ENCODE assay signal across 1 cellular context in the genomic region with DNA sequence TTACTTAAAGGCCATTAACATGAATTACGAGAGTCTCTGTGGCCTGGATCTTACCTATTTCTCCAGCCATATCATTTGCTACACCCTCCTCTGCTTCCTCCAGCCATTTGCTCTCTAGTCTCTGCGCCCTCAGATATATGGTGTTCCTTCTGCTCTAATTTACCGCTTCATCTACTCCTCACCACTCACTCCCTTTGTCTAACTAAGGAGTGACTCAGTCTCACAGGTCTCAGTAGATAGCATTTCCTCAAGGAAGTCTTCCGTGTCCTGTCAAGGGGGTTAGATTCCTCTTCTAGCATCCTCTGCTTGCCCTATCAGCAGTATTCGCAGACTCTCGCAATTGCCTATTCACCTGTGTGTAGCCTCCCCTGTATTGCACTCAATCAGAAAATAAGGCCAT.
A peak's percentile ranks its signal among the peaks of the same experiment; 100 is the strongest.
TF ChIP-seq lines count a peak whose summit lies in the region.

No MANE protein-coding gene starts in this region.

TF ChIP-seq in K562, 482 proteins besides CTCF, POLR2A, EP300 and RAD21 (continued from another document):
- TF ChIP-seq, protein P1, sequence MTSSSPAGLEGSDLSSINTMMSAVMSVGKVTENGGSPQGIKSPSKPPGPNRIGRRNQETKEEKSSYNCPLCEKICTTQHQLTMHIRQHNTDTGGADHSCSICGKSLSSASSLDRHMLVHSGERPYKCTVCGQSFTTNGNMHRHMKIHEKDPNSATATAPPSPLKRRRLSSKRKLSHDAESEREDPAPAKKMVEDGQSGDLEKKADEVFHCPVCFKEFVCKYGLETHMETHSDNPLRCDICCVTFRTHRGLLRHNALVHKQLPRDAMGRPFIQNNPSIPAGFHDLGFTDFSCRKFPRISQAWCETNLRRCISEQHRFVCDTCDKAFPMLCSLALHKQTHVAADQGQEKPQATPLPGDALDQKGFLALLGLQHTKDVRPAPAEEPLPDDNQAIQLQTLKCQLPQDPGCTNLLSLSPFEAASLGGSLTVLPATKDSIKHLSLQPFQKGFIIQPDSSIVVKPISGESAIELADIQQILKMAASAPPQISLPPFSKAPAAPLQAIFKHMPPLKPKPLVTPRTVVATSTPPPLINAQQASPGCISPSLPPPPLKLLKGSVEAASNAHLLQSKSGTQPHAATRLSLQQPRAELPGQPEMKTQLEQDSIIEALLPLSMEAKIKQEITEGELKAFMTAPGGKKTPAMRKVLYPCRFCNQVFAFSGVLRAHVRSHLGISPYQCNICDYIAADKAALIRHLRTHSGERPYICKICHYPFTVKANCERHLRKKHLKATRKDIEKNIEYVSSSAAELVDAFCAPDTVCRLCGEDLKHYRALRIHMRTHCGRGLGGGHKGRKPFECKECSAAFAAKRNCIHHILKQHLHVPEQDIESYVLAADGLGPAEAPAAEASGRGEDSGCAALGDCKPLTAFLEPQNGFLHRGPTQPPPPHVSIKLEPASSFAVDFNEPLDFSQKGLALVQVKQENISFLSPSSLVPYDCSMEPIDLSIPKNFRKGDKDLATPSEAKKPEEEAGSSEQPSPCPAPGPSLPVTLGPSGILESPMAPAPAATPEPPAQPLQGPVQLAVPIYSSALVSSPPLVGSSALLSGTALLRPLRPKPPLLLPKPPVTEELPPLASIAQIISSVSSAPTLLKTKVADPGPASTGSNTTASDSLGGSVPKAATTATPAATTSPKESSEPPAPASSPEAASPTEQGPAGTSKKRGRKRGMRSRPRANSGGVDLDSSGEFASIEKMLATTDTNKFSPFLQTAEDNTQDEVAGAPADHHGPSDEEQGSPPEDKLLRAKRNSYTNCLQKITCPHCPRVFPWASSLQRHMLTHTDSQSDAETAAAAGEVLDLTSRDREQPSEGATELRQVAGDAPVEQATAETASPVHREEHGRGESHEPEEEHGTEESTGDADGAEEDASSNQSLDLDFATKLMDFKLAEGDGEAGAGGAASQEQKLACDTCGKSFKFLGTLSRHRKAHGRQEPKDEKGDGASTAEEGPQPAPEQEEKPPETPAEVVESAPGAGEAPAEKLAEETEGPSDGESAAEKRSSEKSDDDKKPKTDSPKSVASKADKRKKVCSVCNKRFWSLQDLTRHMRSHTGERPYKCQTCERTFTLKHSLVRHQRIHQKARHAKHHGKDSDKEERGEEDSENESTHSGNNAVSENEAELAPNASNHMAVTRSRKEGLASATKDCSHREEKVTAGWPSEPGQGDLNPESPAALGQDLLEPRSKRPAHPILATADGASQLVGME (CRISPR knock-in tag; IDR thresholded peaks at IDR 0.05), result 0 out of 2 replicates have a peak, but pooled peaks have one; percentile 51
- TF ChIP-seq ZNF263 (CRISPR knock-in tag; IDR thresholded peaks at IDR 0.05; ENCODE audit: borderline replicate concordance) (no peak), KDM2B (CRISPR knock-in tag; IDR thresholded peaks at IDR 0.05) (no peak), MAX (CRISPR knock-in tag; IDR thresholded peaks at IDR 0.05) (no peak), HNRNPH1 (optimal IDR thresholded peaks at IDR 0.05; ENCODE audit: low read depth, low read length) (no peak), PREB (CRISPR knock-in tag; IDR thresholded peaks at IDR 0.05) (no peak), KLF6 (CRISPR knock-in tag; IDR thresholded peaks at IDR 0.05; ENCODE audit: borderline replicate concordance) (peak; percentile 85), ELK3 (CRISPR knock-in tag; IDR thresholded peaks at IDR 0.05) (no peak), HNRNPK (IDR thresholded peaks at IDR 0.05; ENCODE audit: low read depth, low read length, poor library complexity, severe bottlenecking) (no peak), FOXM1 (IDR thresholded peaks at IDR 0.05; ENCODE audit: low read depth) (no peak), FOXM1 (CRISPR knock-in tag; IDR thresholded peaks at IDR 0.05; ENCODE audit: low read depth) (no peak), MNT (conservative IDR thresholded peaks at IDR 0.05) (no peak), NFATC3 (IDR thresholded peaks at IDR 0.05) (no peak), MTA3 (IDR thresholded peaks at IDR 0.05; ENCODE audit: borderline replicate concordance) (0 out of 2 replicates have a peak, but pooled peaks have one; percentile 28), RBM15 (IDR thresholded peaks at IDR 0.05; ENCODE audit: insufficient read depth, low read length) (no peak), CREB1 (IDR thresholded peaks at IDR 0.05) (no peak), CREB1 (CRISPR knock-in tag; IDR thresholded peaks at IDR 0.05) (no peak), NR2F6 (CRISPR knock-in tag; IDR thresholded peaks at IDR 0.05) (no peak), SMAD2 (IDR thresholded peaks at IDR 0.05; ENCODE audit: low read depth, low read length) (no peak), ZNF778 (CRISPR knock-in tag; IDR thresholded peaks at IDR 0.05) (no peak), PCBP1 (IDR thresholded peaks at IDR 0.05; ENCODE audit: low read depth, low read length, poor library complexity, severe bottlenecking) (no peak), ZNF444 (CRISPR knock-in tag; IDR thresholded peaks at IDR 0.05) (no peak), PTBP1 (IDR thresholded peaks at IDR 0.05; ENCODE audit: low read depth, low read length) (no peak), POLR2G (IDR thresholded peaks at IDR 0.05; ENCODE audit: low read depth, low read length) (no peak), NCOA1 (IDR thresholded peaks at IDR 0.05; ENCODE audit: low read depth) (no peak), DIDO1 (tag; IDR thresholded peaks at IDR 0.05; ENCODE audit: low read depth) (no peak), ZNF77 (CRISPR knock-in tag; IDR thresholded peaks at IDR 0.05) (no peak), ZNF217 (CRISPR knock-in tag; IDR thresholded peaks at IDR 0.05) (no peak), ERF (CRISPR knock-in tag; IDR thresholded peaks at IDR 0.05) (0 out of 2 replicates have a peak, but pooled peaks have one; percentile 42), ARID1B (IDR thresholded peaks at IDR 0.05) (peak; percentile 66), TBL1XR1 (IDR thresholded peaks at IDR 0.05; ENCODE audit: low read length in 2 of 2) (no peak)
- TF ChIP-seq, protein P2, sequence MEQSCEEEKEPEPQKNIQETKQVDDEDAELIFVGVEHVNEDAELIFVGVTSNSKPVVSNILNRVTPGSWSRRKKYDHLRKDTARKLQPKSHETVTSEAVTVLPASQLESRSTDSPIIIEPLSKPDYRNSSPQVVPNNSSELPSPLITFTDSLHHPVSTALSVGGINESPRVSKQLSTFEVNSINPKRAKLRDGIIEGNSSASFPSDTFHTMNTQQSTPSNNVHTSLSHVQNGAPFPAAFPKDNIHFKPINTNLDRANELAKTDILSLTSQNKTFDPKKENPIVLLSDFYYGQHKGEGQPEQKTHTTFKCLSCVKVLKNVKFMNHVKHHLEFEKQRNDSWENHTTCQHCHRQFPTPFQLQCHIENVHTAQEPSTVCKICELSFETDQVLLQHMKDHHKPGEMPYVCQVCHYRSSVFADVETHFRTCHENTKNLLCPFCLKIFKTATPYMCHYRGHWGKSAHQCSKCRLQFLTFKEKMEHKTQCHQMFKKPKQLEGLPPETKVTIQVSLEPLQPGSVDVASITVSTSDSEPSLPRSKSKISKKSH (CRISPR knock-in tag; IDR thresholded peaks at IDR 0.05), result no peak
